In genomic region chr5:31531888-31532710, GRCh38 we compare ENCODE assay signal across 1 cellular context.
TF ChIP-seq lines count a peak whose summit lies in the region.

TSS of gene C5orf22 (plus strand) at chr5:31532301. CDS start at chr5:31532393, 92 bp downstream.
TSS of gene DROSHA (minus strand) at chr5:31532093. CDS start at chr5:31529059, 3,034 bp downstream.

TF ChIP-seq in GM12878, 131 proteins besides CTCF, POLR2A, EP300 and RAD21 (continued from another document and continues in another):
- peak; percentile 38; the same call in 1 of the 2 replicates for TF ChIP-seq ZNF687 (IDR thresholded peaks at IDR 0.05)
- TF ChIP-seq HDAC6 (IDR thresholded peaks at IDR 0.05; ENCODE audit: unreplicated experiment): no peak
- TF ChIP-seq PRDM15 (CRISPR knock-in tag; IDR thresholded peaks at IDR 0.05): no peak
- no peak for TF ChIP-seq HSF1 (IDR thresholded peaks at IDR 0.05; ENCODE audit: low read depth, low read length)
- peak; percentile 83 for TF ChIP-seq E2F8 (IDR thresholded peaks at IDR 0.05; ENCODE audit: low read depth, partially characterized antibody)
- TF ChIP-seq KLF5 (IDR thresholded peaks at IDR 0.05; ENCODE audit: partially characterized antibody): peak; percentile 21
- TF ChIP-seq SMAD5 (IDR thresholded peaks at IDR 0.05; ENCODE audit: low read depth): peak; percentile 76; the same call in 1 of the 2 replicates
- TF ChIP-seq E4F1 (IDR thresholded peaks at IDR 0.05; ENCODE audit: borderline replicate concordance, partially characterized antibody): peak; percentile 45
- 0 out of 2 replicates have a peak, but pooled peaks have one; percentile 23 for TF ChIP-seq ZBED1 (IDR thresholded peaks at IDR 0.05; ENCODE audit: borderline replicate concordance)
- 0 out of 2 replicates have a peak, but pooled peaks have one; percentile 20 for TF ChIP-seq NBN (IDR thresholded peaks at IDR 0.05)
- TF ChIP-seq SP1 (IDR thresholded peaks at IDR 0.05; ENCODE audit: low read depth, low read length): peak; percentile 97
- TF ChIP-seq TCF12 (IDR thresholded peaks at IDR 0.05; ENCODE audit: low read depth, low read length): peak; percentile 31; the same call in 1 of the 2 replicates
- TF ChIP-seq ZNF592 (IDR thresholded peaks at IDR 0.05): no peak
- peak; percentile 88 for TF ChIP-seq IRF3 (IDR thresholded peaks at IDR 0.05)
- peak; percentile 84 for TF ChIP-seq MTA2 (IDR thresholded peaks at IDR 0.05; ENCODE audit: low read depth)
- TF ChIP-seq SREBF2 (IDR thresholded peaks at IDR 0.05; ENCODE audit: low read length): no peak
- TF ChIP-seq ZBTB11 (CRISPR knock-in tag; IDR thresholded peaks at IDR 0.05): no peak
- TF ChIP-seq ZNF217 (IDR thresholded peaks at IDR 0.05): no peak
- peak; percentile 98 for TF ChIP-seq PKNOX1 (IDR thresholded peaks at IDR 0.05)
- TF ChIP-seq CHD1 (IDR thresholded peaks at IDR 0.05; ENCODE audit: low read depth, low read length): no peak
- TF ChIP-seq EZH2 (IDR thresholded peaks at IDR 0.05; ENCODE audit: borderline replicate concordance, control insufficient read depth, low read depth, low read length): no peak
- TF ChIP-seq EGR1 (IDR thresholded peaks at IDR 0.05; ENCODE audit: borderline replicate concordance in 1 of 2, low read depth in 2 of 2, low read length in 2 of 2): no peak
- TF ChIP-seq FOXK2 (IDR thresholded peaks at IDR 0.05): no peak
- TF ChIP-seq IKZF2 (IDR thresholded peaks at IDR 0.05): peak in 1 of 2 experiments; percentile 70; a peak in 2 of 4 replicates
- no peak for TF ChIP-seq SREBF1 (IDR thresholded peaks at IDR 0.05; ENCODE audit: low read length)
- TF ChIP-seq GATAD2B (conservative IDR thresholded peaks at IDR 0.05; ENCODE audit: low read depth): no peak; the same call in none of the 2 replicates
- no peak for TF ChIP-seq HDGF (IDR thresholded peaks at IDR 0.05)
- no peak for TF ChIP-seq JUND (IDR thresholded peaks at IDR 0.05; ENCODE audit: low read depth, low read length)
